In genomic region chr11:27192184-27192583, GRCh38 we compare ENCODE assay signal across 31 cellular contexts.
"Had no signal": no experiment of that assay in that cellular context is flagged by ENCODE, and none has a peak within 500 bp of the region (broad histone marks: within the 10 kb centered on the region; RNA-seq: fewer than 3 reads in every experiment).

No MANE protein-coding gene starts in this region.

- H3K27ac ChIP-seq: ascending aorta, breast epithelium, cardiac muscle cell, colonic mucosa, epithelial cell of prostate had no signal

- H3K4me1 ChIP-seq: ascending aorta, breast epithelium had no signal

- DNase-seq: activated CD4-positive, alpha-beta memory T cell treated with anti-CD3 and anti-CD28 coated beads for 36 hours; activated CD4-positive, alpha-beta T cell treated with anti-CD3 and anti-CD28 coated beads for 36 hours; activated CD4-positive, alpha-beta T cell treated with anti-CD3 and anti-CD28 coated beads, Interleukin-2, amount 10 ng/mL, durations not matched to agents 24 days and 14 days; activated CD4-positive, CD25-positive, alpha-beta regulatory T cell; activated CD4-positive, CD25-positive, alpha-beta regulatory T cell treated with anti-CD3 and anti-CD28 coated beads, Interleukin-2, amount 50 U/mL, for 72 hours; activated CD8-positive, alpha-beta memory T cell treated with anti-CD3 and anti-CD28 coated beads, Interleukin-2, amount 10 ng/mL, durations not matched to agents 7 days and 5 days; activated CD8-positive, alpha-beta memory T cell treated with anti-CD3 and anti-CD28 coated beads, Interleukin-2, amount 50 U/mL, for 4 hours; activated CD8-positive, alpha-beta T cell treated with anti-CD3 and anti-CD28 coated beads, Interleukin-2, amount 10 ng/mL, durations not matched to agents 7 days and 5 days; activated effector memory CD4-positive, alpha-beta T cell treated with anti-CD3 and anti-CD28 coated beads, Interleukin-2, amount 50 U/mL, for 16 hours; activated naive CD4-positive, alpha-beta T cell treated with anti-CD3 and anti-CD28 coated beads, Interleukin-2, amount 10 ng/mL, durations not matched to agents 7 days and 5 days; activated naive CD8-positive, alpha-beta T cell treated with anti-CD3 and anti-CD28 coated beads, Interleukin-2, amount 10 ng/mL, durations not matched to agents 7 days and 5 days; activated T-cell treated with anti-CD3 and anti-CD28 coated beads, Interleukin-2, amount 50 U/mL, for 1 hour; activated T-cell treated with anti-CD3 and anti-CD28 coated beads, Interleukin-2, amount 50 U/mL, for 48 hours; central memory CD4-positive, alpha-beta T cell; cerebellar nuclear complex; colonic mucosa; effector CD8-positive, alpha-beta T cell; foreskin fibroblast; head of caudate nucleus; T-cell; T1000 had no signal

- ATAC-seq: activated CD4-positive, alpha-beta T cell treated with anti-CD3 and anti-CD28 coated beads for 36 hours; activated CD8-positive, alpha-beta memory T cell treated with anti-CD3 and anti-CD28 coated beads, Interleukin-2, amount 10 ng/mL, durations not matched to agents 7 days and 5 days; activated CD8-positive, alpha-beta T cell treated with anti-CD3 and anti-CD28 coated beads, Interleukin-2, amount 10 ng/mL, durations not matched to agents 7 days and 5 days; activated naive CD4-positive, alpha-beta T cell treated with anti-CD3 and anti-CD28 coated beads, Interleukin-2, amount 50 U/mL, for 72 hours; T-cell had no signal

- H3K9me3 ChIP-seq: ascending aorta, breast epithelium, colonic mucosa had no signal

- H3K36me3 ChIP-seq: ascending aorta, breast epithelium, cardiac muscle cell, colonic mucosa had no signal

- H3K4me1 Mint-ChIP-seq: activated CD4-positive, alpha-beta T cell treated with anti-CD3 and anti-CD28 coated beads for 36 hours; activated CD4-positive, alpha-beta T cell treated with anti-CD3 and anti-CD28 coated beads, Interleukin-2, amount 10 ng/mL, durations not matched to agents 24 days and 14 days; activated CD8-positive, alpha-beta memory T cell treated with anti-CD3 and anti-CD28 coated beads, Interleukin-2, amount 10 ng/mL, durations not matched to agents 7 days and 5 days; activated naive CD4-positive, alpha-beta T cell treated with anti-CD3 and anti-CD28 coated beads, Interleukin-2, amount 10 ng/mL, durations not matched to agents 7 days and 5 days; activated naive CD8-positive, alpha-beta T cell treated with anti-CD3 and anti-CD28 coated beads, Interleukin-2, amount 10 ng/mL, durations not matched to agents 7 days and 5 days; T-cell had no signal

- H3K4me3 Mint-ChIP-seq: activated CD4-positive, alpha-beta memory T cell treated with anti-CD3 and anti-CD28 coated beads for 36 hours; activated CD4-positive, alpha-beta T cell treated with anti-CD3 and anti-CD28 coated beads for 36 hours; activated CD4-positive, alpha-beta T cell treated with anti-CD3 and anti-CD28 coated beads, Interleukin-2, amount 10 ng/mL, durations not matched to agents 24 days and 14 days; activated CD8-positive, alpha-beta memory T cell treated with anti-CD3 and anti-CD28 coated beads, Interleukin-2, amount 10 ng/mL, durations not matched to agents 7 days and 5 days; activated CD8-positive, alpha-beta T cell treated with anti-CD3 and anti-CD28 coated beads, Interleukin-2, amount 10 ng/mL, durations not matched to agents 7 days and 5 days; activated naive CD4-positive, alpha-beta T cell treated with anti-CD3 and anti-CD28 coated beads, Interleukin-2, amount 10 ng/mL, durations not matched to agents 7 days and 5 days; activated naive CD8-positive, alpha-beta T cell treated with anti-CD3 and anti-CD28 coated beads, Interleukin-2, amount 10 ng/mL, durations not matched to agents 7 days and 5 days; activated T-helper 1 cell treated with anti-CD3 and anti-CD28 coated beads, Interleukin-12 subunit alpha, Interleukin-12 subunit beta, Interleukin-2, Interleukin-4 antibody, amounts not matched to agents 30 ng/mL and 10 ng/mL and 1 ng/mL, durations not matched to agents 14 hours and 24 hours and 36 hours; brain; T-cell; T-helper 1 cell treated with Interleukin-12 subunit alpha and Interleukin-12 subunit beta and Interleukin-4 antibody, amounts not matched to agents 30 μg/mL and 1 μg/mL, for 36 hours; T-helper 2 cell treated with Interferon-gamma antibody and Interleukin-4, amounts not matched to agents 5 μg/mL and 100 μg/mL, for 36 hours had no signal

- H3K27me3 ChIP-seq: ascending aorta, breast epithelium, cardiac muscle cell, colonic mucosa had no signal

- H3K36me3 Mint-ChIP-seq: activated CD4-positive, alpha-beta memory T cell treated with anti-CD3 and anti-CD28 coated beads for 36 hours; activated CD8-positive, alpha-beta memory T cell treated with anti-CD3 and anti-CD28 coated beads, Interleukin-2, amount 10 ng/mL, durations not matched to agents 7 days and 5 days; activated naive CD4-positive, alpha-beta T cell treated with anti-CD3 and anti-CD28 coated beads, Interleukin-2, amount 10 ng/mL, durations not matched to agents 7 days and 5 days; activated naive CD4-positive, alpha-beta T cell treated with anti-CD3 and anti-CD28 coated beads, Interleukin-2, amount 50 U/mL, for 72 hours; activated naive CD8-positive, alpha-beta T cell treated with anti-CD3 and anti-CD28 coated beads, Interleukin-2, amount 10 ng/mL, durations not matched to agents 7 days and 5 days; brain; T-cell had no signal

- H3K27ac Mint-ChIP-seq: activated CD4-positive, alpha-beta memory T cell treated with anti-CD3 and anti-CD28 coated beads for 36 hours; activated CD4-positive, alpha-beta T cell treated with anti-CD3 and anti-CD28 coated beads for 36 hours; activated CD4-positive, alpha-beta T cell treated with anti-CD3 and anti-CD28 coated beads, Interleukin-2, amount 10 ng/mL, durations not matched to agents 24 days and 14 days; activated CD8-positive, alpha-beta memory T cell treated with anti-CD3 and anti-CD28 coated beads, Interleukin-2, amount 10 ng/mL, durations not matched to agents 7 days and 5 days; activated CD8-positive, alpha-beta T cell treated with anti-CD3 and anti-CD28 coated beads, Interleukin-2, amount 10 ng/mL, durations not matched to agents 7 days and 5 days; activated naive CD4-positive, alpha-beta T cell treated with anti-CD3 and anti-CD28 coated beads, Interleukin-2, amount 10 ng/mL, durations not matched to agents 7 days and 5 days; activated naive CD4-positive, alpha-beta T cell treated with anti-CD3 and anti-CD28 coated beads, Interleukin-2, amount 50 U/mL, for 72 hours; activated naive CD8-positive, alpha-beta T cell treated with anti-CD3 and anti-CD28 coated beads, Interleukin-2, amount 10 ng/mL, durations not matched to agents 7 days and 5 days; activated T-helper 1 cell treated with anti-CD3 and anti-CD28 coated beads, Interleukin-12 subunit alpha, Interleukin-12 subunit beta, Interleukin-2, Interleukin-4 antibody, amounts not matched to agents 30 ng/mL and 10 ng/mL and 1 ng/mL, durations not matched to agents 14 hours and 24 hours and 36 hours; activated T-helper 2 cell treated with anti-CD3 and anti-CD28 coated beads, Interferon-gamma antibody, Interleukin-2, Interleukin-4, amounts not matched to agents 10 μg/mL and 5 μg/mL and 100 μg/mL, durations not matched to agents 14 hours and 24 hours and 36 hours; brain; T-cell; T-helper 1 cell treated with Interleukin-12 subunit alpha and Interleukin-12 subunit beta and Interleukin-4 antibody, amounts not matched to agents 30 μg/mL and 1 μg/mL, for 36 hours; T-helper 2 cell treated with Interferon-gamma antibody and Interleukin-4, amounts not matched to agents 5 μg/mL and 100 μg/mL, for 36 hours had no signal

- H3K4me3 ChIP-seq: ascending aorta, breast epithelium, cardiac muscle cell, colonic mucosa had no signal
